18 cellular contexts compared by ENCODE assay signal in the genomic region with DNA sequence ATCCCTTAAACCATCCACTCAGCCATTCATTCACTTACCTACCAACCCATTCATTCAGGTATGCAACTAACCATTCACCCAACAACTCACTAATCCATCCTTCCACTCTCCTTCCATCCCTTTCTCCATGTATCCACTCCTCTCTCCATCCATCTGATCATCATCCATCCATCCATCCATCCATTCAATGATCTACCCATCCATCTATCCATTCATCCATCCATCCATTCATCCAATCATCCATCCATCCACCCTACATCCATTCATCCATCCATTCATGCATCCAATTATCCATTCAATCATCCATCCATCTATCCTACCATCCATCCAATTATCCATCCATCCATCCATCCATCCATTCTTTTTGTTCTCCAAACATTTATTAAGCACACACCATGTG. TPM values are rescaled to one million over a fixed set of nuclear protein-coding genes. Genes with fewer than 3 reads are reported as not detected.
DNase-seq lines count a peak whose midpoint lies in the region; ATAC-seq, FAIRE-seq and TF ChIP-seq lines count a peak whose summit lies in the region.
"Had no signal": no experiment of that assay in that cellular context is flagged by ENCODE, and none has a peak within 500 bp of the region (broad histone marks: within the 10 kb centered on the region; RNA-seq: fewer than 3 reads in every experiment).

No MANE protein-coding gene starts in this region.

- H4K20me1 ChIP-seq in GM12878 (ENCODE audit: control insufficient read depth, insufficient read depth): no peaks in the 10 kb centered on the region

- ATAC-seq in A549 (no peak), GM12878 (no peak), HG03565 (IDR thresholded peaks at IDR 0.05; ENCODE audit: unreplicated experiment) (no peak)

- H3K4me3 ChIP-seq in A549 (no peak overlapping the region), HEK293 (ENCODE audit: low read depth, low read length) (no peak overlapping the region), GM12878 (no peak overlapping the region), stomach (no peak overlapping the region), Peyer's patch (no peak overlapping the region)
- H3K4me3 ChIP-seq: HAP-1 had no signal

- FAIRE-seq in A549 (lab: Jason Lieb, UNC) (no peak), GM12878 (lab: Jason Lieb, UNC) (no peak)
- FAIRE-seq: A204.1, D721Med, G401.6 had no signal

- no peaks in the 10 kb centered on the region for H3K79me2 ChIP-seq in GM12878 (ENCODE audit: control insufficient read depth, insufficient read depth, low read length)

- in situ Hi-C loops in GM12878 (cut with MboI): no loop called here

- TF ChIP-seq POLR2A in A549 (IDR thresholded peaks at IDR 0.05; ENCODE audit: low read length) (no peak), GM12878 (IDR thresholded peaks at IDR 0.05; ENCODE audit: low read depth, low read length) (no peak), stomach (IDR thresholded peaks at IDR 0.05) (no peak), Peyer's patch (IDR thresholded peaks at IDR 0.05) (no peak)

- TF ChIP-seq CTCF in A549 (IDR thresholded peaks at IDR 0.05) (no peak), HEK293 (tag by site-specific recombination; IDR thresholded peaks at IDR 0.05) (no peak), GM12878 (IDR thresholded peaks at IDR 0.05 in 2 of 3, conservative IDR thresholded peaks at IDR 0.05 in 1 of 3; ENCODE audit: control insufficient read depth in 2 of 3, extremely low read depth in 1 of 3, insufficient read depth in 1 of 3, low read depth in 3 of 3, low read length in 3 of 3) (no peak), stomach (IDR thresholded peaks at IDR 0.05) (no peak), Peyer's patch (IDR thresholded peaks at IDR 0.05) (no peak)

- intact Hi-C loops in GM12878 (cut with micrococcal nuclease; ENCODE audit: unreplicated experiment) (no loop called here), stomach (cut with DNase I; ENCODE audit: low total_unique reads) (no loop called here)

- H2AFZ ChIP-seq in GM12878 (ENCODE audit: control insufficient read depth, low read depth, low read length): no peak overlapping the region

- TF ChIP-seq EP300 in A549 (IDR thresholded peaks at IDR 0.05) (no peak), GM12878 (IDR thresholded peaks at IDR 0.05; ENCODE audit: borderline replicate concordance in 1 of 2, control insufficient read depth in 1 of 2, low read depth in 2 of 2, low read length in 2 of 2) (no peak), stomach (IDR thresholded peaks at IDR 0.05) (no peak)

- SMC1A ChIA-PET in GM12878 (lab: Charles Lee; ENCODE audit: uncharacterized antibody, unreplicated experiment): interaction anchor here (0.8 to 3.2 kb wide), 2 partner anchors 13 to 79 kb away, joined by 4 to 14 read pairs; no protein-coding TSS in a partner anchor

- POLR2A ChIA-PET in A549 (lab: Yijun Ruan, JAX): no interaction called here
- POLR2A ChIA-PET in HEK293 (lab: Yijun Ruan, JAX): no interaction called here
- POLR2A ChIA-PET in GM12878 (lab: Charles Lee): no interaction called here

- H3K4me2 ChIP-seq in A549 (peak overlapping the region; percentile 34; the same call in 1 of the 3 replicates), GM12878 (ENCODE audit: control insufficient read depth, insufficient read depth) (no peak overlapping the region)
- H3K4me2 ChIP-seq: KMS-11 had no signal

- H3K9me3 ChIP-seq in A549: no peaks in the 10 kb centered on the region
- H3K9me3 ChIP-seq in HEK293 (ENCODE audit: control insufficient read depth, insufficient read depth, low read depth, low read length): no peaks in the 10 kb centered on the region
- H3K9me3 ChIP-seq in GM12878 (replicated peaks; ENCODE audit: control insufficient read depth, insufficient read depth, low read length): no peaks in the 10 kb centered on the region
- no peaks in the 10 kb centered on the region for H3K9me3 ChIP-seq in stomach
- H3K9me3 ChIP-seq in Peyer's patch: no peaks in the 10 kb centered on the region
- H3K9me3 ChIP-seq: Caco-2, HAP-1 had no signal

- H3K27ac ChIP-seq in A549: peak overlapping the region in 1 of 2 experiments; percentile 56; a peak in 3 of 6 replicates
- H3K27ac ChIP-seq in HEK293 (ENCODE audit: extremely low read depth, low read depth, low read length): no peak overlapping the region
- H3K27ac ChIP-seq in GM12878 (ENCODE audit: control insufficient read depth, insufficient read depth): no peak overlapping the region
- H3K27ac ChIP-seq in stomach: peak overlapping the region in 3 of 5 donors; percentile 14 to 66 (median 59)
- H3K27ac ChIP-seq in Peyer's patch: no peak overlapping the region
- H3K27ac ChIP-seq: C4-2B, KMS-11 had no signal

- no peaks in the 10 kb centered on the region for H3K36me3 ChIP-seq in HEK293 (ENCODE audit: control insufficient read depth in 2 of 2, insufficient read depth in 1 of 2, low read length in 2 of 2)
- H3K36me3 ChIP-seq in GM12878 (ENCODE audit: control insufficient read depth in 2 of 2, insufficient read depth in 2 of 2, low read length in 1 of 2): no peaks in the 10 kb centered on the region
- H3K36me3 ChIP-seq in stomach: no peaks in the 10 kb centered on the region
- no peaks in the 10 kb centered on the region for H3K36me3 ChIP-seq in Peyer's patch
- H3K36me3 ChIP-seq: HAP-1 had no signal

- RAD21 ChIA-PET in GM12878 (lab: Charles Lee; ENCODE audit: unreplicated experiment): no interaction called here

- H3K27me3 ChIP-seq in GM12878 (replicated peaks in 1 of 2; ENCODE audit: control insufficient read depth in 2 of 2, insufficient read depth in 2 of 2, low read length in 1 of 2) (no peaks in the 10 kb centered on the region), stomach (no peaks in the 10 kb centered on the region), Peyer's patch (no peaks in the 10 kb centered on the region)

- BruUV-seq in GM12878 (replicated peaks; lab: Mats Ljungman, UMichigan): no TSS peak

- CTCF ChIA-PET in A549 (lab: Yijun Ruan, JAX) (interaction anchor here (1.0 to 3.5 kb wide), 7 partner anchors 9 to 144 kb away, joined by 3 to 13 read pairs (median 4); no protein-coding TSS in a partner anchor), HEK293 (lab: Yijun Ruan, JAX) (interaction anchor here (0.6 to 1.1 kb wide), 3 partner anchors 19 to 104 kb away, joined by 3 to 5 read pairs (median 3); no protein-coding TSS in a partner anchor), GM12878 (lab: Yijun Ruan, JAX) (interaction anchor here (0.8 to 1.6 kb wide), 7 partner anchors 12 to 111 kb away, joined by 3 to 6 read pairs (median 3); no protein-coding TSS in a partner anchor)

- no peak overlapping the region for H3K9ac ChIP-seq in GM12878 (ENCODE audit: control insufficient read depth, insufficient read depth, low read length)
- H3K9ac ChIP-seq: KMS-11 had no signal

- TF ChIP-seq RAD21 in A549 (conservative IDR thresholded peaks at IDR 0.05 in 1 of 2, IDR thresholded peaks at IDR 0.05 in 1 of 2): no peak
- no peak for TF ChIP-seq RAD21 in GM12878 (IDR thresholded peaks at IDR 0.05; ENCODE audit: insufficient read depth, low read depth, low read length)

- no peak for DNase-seq in A549 (ENCODE audit: low read depth in 1 of 2, low spot score in 1 of 2)
- DNase-seq in GM12878 (ENCODE audit: low read depth, low spot score): no peak
- no peak for DNase-seq in stomach
- DNase-seq in GM19238 (ENCODE audit: insufficient read length, low spot score): no peak
- no peak for DNase-seq in Peyer's patch
- DNase-seq: AML-193; Caco-2; CD4-positive, alpha-beta T cell had no signal

- H3K4me1 ChIP-seq in A549 (peaks cover 55% of the 10 kb centered on the region), HEK293 (ENCODE audit: control insufficient read depth, insufficient read depth, low read length) (no peaks in the 10 kb centered on the region), GM12878 (ENCODE audit: control insufficient read depth, insufficient read depth, low read length) (peaks cover 24% of the 10 kb centered on the region), stomach (peaks cover 12 to 34% (median 18%) of the 10 kb centered on the region in 4 donors), Peyer's patch (no peaks in the 10 kb centered on the region)
- H3K4me1 ChIP-seq: HAP-1 had no signal

TF ChIP-seq in A549, 52 proteins besides CTCF, POLR2A, EP300 and RAD21 (continues in another document):
- TF ChIP-seq MYC (IDR thresholded peaks at IDR 0.05; ENCODE audit: borderline replicate concordance, low read length) (no peak), ZC3H11A (IDR thresholded peaks at IDR 0.05) (no peak)

TF ChIP-seq in HEK293, 187 proteins besides CTCF, POLR2A, EP300 and RAD21 (continues in another document):
- TF ChIP-seq ZNF654 (tag by site-specific recombination; IDR thresholded peaks at IDR 0.05; ENCODE audit: low read depth): no peak

RNA-seq across cellular contexts. Expression of a gene that starts 13.8 kb away (rescaled TPM):
- polyA plus RNA-seq in A549 (2011; rRNA removed) (3.9 and 7.9 TPM in 2 replicates), A549 (2017; fragmentation: RNase III; extraction: RNeasy Plus Mini Kit Qiagen cat#74134 plus additional on column Dnase treatment) (1.2 to 1.4 TPM (median 1.3 TPM) in 3 replicates), GM12878 (2011; rRNA removed) (0.24 and 0.34 TPM in 2 replicates), GM12878 (2014; fragmentation: Illumina TruSeq; extraction: Trizol) (0.87 and 1.00 TPM in 2 replicates), GM12878 (2014; fragmentation: Nextera tagmentation; extraction: Ambion mirVana) (under 1 TPM; 0.21 to 0.51 TPM), GM12878 (2014; rRNA removed) (0.67 and 0.74 TPM in 2 replicates), GM12878 (2016; fragmentation: Nextera tagmentation; extraction: Ambion mirVana) (1 to 10 TPM in 1 of 2 experiments, under 1 TPM in 1; 0.54 to 1.4 TPM), stomach (100 to 1,000 TPM in 1 of 3 donors, 10 to 100 TPM in 1, 1 to 10 TPM in 1; 6.3 to 145 (median 36.4) TPM)
- 0.96 and 0.98 TPM in 2 replicates for polyA plus RNA-seq in A549 (2012; cell fraction: cytosol; rRNA removed)
- 0.73 and 1.2 TPM in 2 replicates for polyA plus RNA-seq in A549 (2012; cell fraction: nucleus; rRNA removed)
- 3.2 and 3.6 TPM in 2 replicates for polyA minus RNA-seq in A549 (2011; rRNA and poly(A)+ RNA removed)
- total RNA-seq in GM12878 (2013; cell fraction: nucleolus; rRNA removed): 1.1 and 1.2 TPM in 2 replicates
- total RNA-seq in GM12878 (2014; rRNA removed) (0.45 and 0.54 TPM in 2 replicates), GM12878 (2014; rRNA removed; fragmentation: Illumina TruSeq; extraction: Trizol) (0.72 and 0.78 TPM in 2 replicates), GM12878 (2021) (0.56 TPM in 2 replicates), stomach (100 to 1,000 TPM in 2 of 5 donors, 10 to 100 TPM in 3; 29.0 to 110 (median 98.6) TPM), Peyer's patch (10 to 100 TPM; 21.5 to 58.1 (median 43.2) TPM)
- 2.0 TPM for polyA plus RNA-seq in GM12878 (2011; ENCODE audit: low read depth)
- 0.23 and 0.25 TPM in 2 replicates for polyA plus RNA-seq in GM12878 (2011; cell fraction: cytosol; rRNA removed)
- 0.51 and 0.66 TPM in 2 replicates for polyA plus RNA-seq in GM12878 (2011; cell fraction: nucleus; rRNA removed)
- 3.0 and 5.4 TPM in 2 replicates for polyA plus RNA-seq in GM12878 (2012)
- 0.67 and 0.80 TPM in 2 replicates for polyA minus RNA-seq in GM12878 (2011; rRNA and poly(A)+ RNA removed)
- not detected in 2 replicates for polyA minus RNA-seq in GM12878 (2011; cell fraction: cytosol; rRNA and poly(A)+ RNA removed)
- polyA minus RNA-seq in GM12878 (2011; cell fraction: nucleus; rRNA and poly(A)+ RNA removed): 0.96 and 0.97 TPM in 2 replicates
- total RNA-seq: H4 had no signal
- polyA plus RNA-seq: BJ had no signal

Comparison
In these comparisons a context has a peak if more than half of its experiments do, and no peak if none do; other contexts are left out.
1. H3K27ac ChIP-seq: peak in stomach (3 of 5); none in HEK293 (single experiment), GM12878 (single experiment) and Peyer's patch (0 of 4).
2. RNA of a gene that starts 13.8 kb away (total RNA-seq): 29.0 to 110 TPM in stomach and 21.5 to 58.1 TPM in Peyer's patch; 0.45 to 1.2 TPM in GM12878; every median in the first group is over 10 times any median in the second.